ENCODE assay signal across 8 cellular contexts in the genomic region with DNA sequence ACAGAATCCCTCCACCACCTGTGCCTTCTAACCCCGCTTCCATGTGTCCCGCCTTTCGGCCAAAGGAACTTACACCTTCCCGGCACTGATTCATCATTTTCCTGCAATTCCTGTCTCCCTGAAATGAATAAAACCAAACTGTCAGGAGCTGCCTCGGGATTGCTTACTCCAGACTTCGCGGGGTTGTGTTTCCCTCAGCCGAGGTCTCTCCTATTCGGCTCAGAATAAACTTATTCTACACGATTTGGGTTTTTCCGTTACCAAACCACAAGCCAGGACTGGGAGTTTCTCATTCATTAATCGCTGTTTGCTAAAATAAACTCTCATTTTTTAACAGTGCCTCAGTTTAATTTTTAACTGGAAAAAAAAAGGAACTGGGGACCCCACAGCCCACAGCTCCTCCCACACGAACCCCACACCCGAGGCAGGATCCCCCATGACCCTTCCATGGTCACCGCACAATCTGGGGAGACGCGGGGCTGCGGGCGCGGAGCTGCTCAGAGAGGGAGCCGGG. TPM values are rescaled to one million over a fixed set of nuclear protein-coding genes. Genes with fewer than 3 reads are reported as not detected.
DNase-seq lines count a peak whose midpoint lies in the region; ATAC-seq and TF ChIP-seq lines count a peak whose summit lies in the region.

No MANE protein-coding gene starts in this region.

- H3K4me1 ChIP-seq in naive thymus-derived CD4-positive, alpha-beta T cell (ENCODE audit: control insufficient read depth in 2 of 2, insufficient read depth in 2 of 2, low read length in 2 of 2): peaks cover 5 to 10% of the 10 kb centered on the region in 2 donors

- peak; percentile 30 for ATAC-seq in naive thymus-derived CD4-positive, alpha-beta T cell
- ATAC-seq in GM21737 (IDR thresholded peaks at IDR 0.05; ENCODE audit: unreplicated experiment): no peak

- POLR2A ChIA-PET in naive thymus-derived CD4-positive, alpha-beta T cell (lab: Charles Lee): interaction anchor here (1.0 to 1.3 kb wide), 2 partner anchors 34 to 128 kb away, joined by 3 to 5 read pairs; partner anchors contain the start of gene ZNF700

- H3K27ac ChIP-seq in naive thymus-derived CD4-positive, alpha-beta T cell (ENCODE audit: low read depth, low read length): no peak overlapping the region

- peaks cover 0 to 11% (median 4%) of the 10 kb centered on the region in 5 donors for H3K36me3 Mint-ChIP-seq in naive thymus-derived CD4-positive, alpha-beta T cell

- no peaks in the 10 kb centered on the region for H3K27me3 ChIP-seq in MG63
- no peaks in the 10 kb centered on the region for H3K27me3 ChIP-seq in naive thymus-derived CD4-positive, alpha-beta T cell (ENCODE audit: control insufficient read depth in 2 of 2, insufficient read depth in 2 of 2, low read length in 2 of 2)

- H3K9me3 Mint-ChIP-seq in naive thymus-derived CD4-positive, alpha-beta T cell: peaks cover 0 to 18% (median 8%) of the 10 kb centered on the region in 11 donors

- peaks cover 5 to 11% (median 9%) of the 10 kb centered on the region in 5 donors for H3K27me3 Mint-ChIP-seq in naive thymus-derived CD4-positive, alpha-beta T cell

- H3K4me3 ChIP-seq in MG63 (peak overlapping the region; percentile 61), cardiac fibroblast (replicated peaks in 1 of 2; ENCODE audit: low read depth in 2 of 2, low read length in 2 of 2) (peak overlapping the region; percentile 65)
- peak overlapping the region; percentile 61 for H3K4me3 ChIP-seq in naive thymus-derived CD4-positive, alpha-beta T cell (ENCODE audit: low read length)

- CTCF ChIA-PET in naive thymus-derived CD4-positive, alpha-beta T cell (lab: Charles Lee): interaction anchor here (0.5 kb wide), 1 partner anchor 167 kb away, joined by 4 read pairs; no protein-coding TSS in a partner anchor

- H3K36me3 ChIP-seq in MG63: no peaks in the 10 kb centered on the region
- no peaks in the 10 kb centered on the region for H3K36me3 ChIP-seq in naive thymus-derived CD4-positive, alpha-beta T cell (ENCODE audit: control insufficient read depth in 2 of 3, insufficient read depth in 3 of 3, low read length in 3 of 3)

- H3K27ac Mint-ChIP-seq in naive thymus-derived CD4-positive, alpha-beta T cell: peak overlapping the region in 4 of 9 donors; percentile 9 to 61 (median 35)

- peaks cover 17% of the 10 kb centered on the region for H3K9me3 ChIP-seq in MG63
- no peaks in the 10 kb centered on the region for H3K9me3 ChIP-seq in naive thymus-derived CD4-positive, alpha-beta T cell (ENCODE audit: control insufficient read depth in 2 of 3, low read length in 3 of 3)

- H3K4me3 Mint-ChIP-seq in naive thymus-derived CD4-positive, alpha-beta T cell: peak overlapping the region; percentile 71 to 87 (median 82)

- DNase-seq in NCI-H345 (lab: John Stamatoyannopoulos, UW) (peak; percentile 0), NCI-H345 treated with DMSO at 0.1 percent for 48 hours (lab: John Stamatoyannopoulos, UW; ENCODE audit: unreplicated experiment) (no peak), MG63 (no peak), cardiac fibroblast (ENCODE audit: low read depth in 2 of 2) (peak; percentile 7 to 9), AG08395 (ENCODE audit: low spot score) (no peak), HuH-7.5 (ENCODE audit: low spot score) (no peak)
- peak in 1 of 9 donors; percentile 24 for DNase-seq in naive thymus-derived CD4-positive, alpha-beta T cell

- TF ChIP-seq CTCF in cardiac fibroblast (IDR thresholded peaks at IDR 0.05; ENCODE audit: low read depth, low read length): no peak

- intact Hi-C loops in naive thymus-derived CD4-positive, alpha-beta T cell (cut with micrococcal nuclease): loop anchor here in 1 of 2 donors (10.0 kb wide), 1 partner anchor 293 kb away; no protein-coding TSS in a partner anchor

- H3K4me1 Mint-ChIP-seq in naive thymus-derived CD4-positive, alpha-beta T cell: peaks cover 6 to 18% (median 13%) of the 10 kb centered on the region in 7 donors

RNA-seq across cellular contexts. Expression of gene ZNF878, which starts 0.6 kb away (rescaled TPM):
- 0.13 and 1.1 TPM in 2 replicates for total RNA-seq in MG63 (2014; rRNA removed; shearing (Covaris generic); ENCODE audit: low replicate concordance)
- not detected for total RNA-seq in naive thymus-derived CD4-positive, alpha-beta T cell
- not detected for polyA plus RNA-seq in naive thymus-derived CD4-positive, alpha-beta T cell

RNA-seq across cellular contexts. Expression of gene ZNF844, which starts 12.4 kb away (rescaled TPM):
- total RNA-seq in MG63 (2014; rRNA removed; shearing (Covaris generic); ENCODE audit: low replicate concordance): 1.7 and 8.0 TPM in 2 replicates
- 10 to 100 TPM in 4 of 5 experiments, 1 to 10 TPM in 1; 1.0 to 20.9 (median 15.8) TPM for total RNA-seq in naive thymus-derived CD4-positive, alpha-beta T cell
- 1 to 10 TPM; 5.9 to 6.6 TPM for polyA plus RNA-seq in naive thymus-derived CD4-positive, alpha-beta T cell

RNA-seq across cellular contexts. Expression of gene ZNF433, which starts 16.6 kb away (rescaled TPM):
- 15.7 and 16.1 TPM in 2 replicates for total RNA-seq in MG63 (2014; rRNA removed; shearing (Covaris generic); ENCODE audit: low replicate concordance)
- 1 to 10 TPM in 3 of 5 experiments, under 1 TPM in 2; 0.10 to 2.2 (median 1.2) TPM for total RNA-seq in naive thymus-derived CD4-positive, alpha-beta T cell
- 1 to 10 TPM; 4.9 to 5.8 TPM for polyA plus RNA-seq in naive thymus-derived CD4-positive, alpha-beta T cell

Comparison
In these comparisons a context has a peak if more than half of its experiments do, and no peak if none do; other contexts are left out.
1. DNase-seq: peak in NCI-H345 (single experiment) and cardiac fibroblast (2 of 2); none in NCI-H345 treated with DMSO at 0.1 percent for 48 hours (single experiment), MG63 (single experiment), AG08395 (single experiment) and HuH-7.5 (single experiment).
2. Peak in every context shown above with its lines, with median percentiles within 50 percentile points of each other: H3K4me3 ChIP-seq.